29 cellular contexts compared by ENCODE assay signal in the genomic region with DNA sequence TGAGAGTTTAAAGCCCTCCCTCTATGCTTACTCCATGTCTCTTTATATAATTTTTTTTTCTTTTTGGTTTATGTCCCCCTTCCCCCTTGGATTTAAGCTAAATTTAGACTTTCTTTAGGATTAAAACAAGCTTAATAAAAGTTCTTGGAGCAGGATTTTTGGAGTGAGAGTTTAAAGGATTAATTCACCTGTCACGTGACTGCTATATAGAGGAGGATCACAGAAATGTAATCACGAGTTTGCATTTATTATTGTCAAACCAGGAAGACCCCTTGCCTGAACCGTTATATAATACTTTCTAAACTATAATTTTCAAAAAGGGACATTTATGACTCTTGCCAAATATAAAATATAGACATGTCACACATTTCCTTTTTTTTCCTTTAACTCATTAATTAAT.
"Had no signal": no experiment of that assay in that cellular context is flagged by ENCODE, and none has a peak within 500 bp of the region (broad histone marks: within the 10 kb centered on the region; RNA-seq: fewer than 3 reads in every experiment).

No MANE protein-coding gene starts in this region.

- H3K4me1 ChIP-seq: ascending aorta, breast epithelium, colonic mucosa had no signal

- ATAC-seq: activated CD4-positive, CD25-positive, alpha-beta regulatory T cell treated with anti-CD3 and anti-CD28 coated beads, Interleukin-2, amount 50 U/mL, for 24 hours; activated CD8-positive, alpha-beta T cell treated with anti-CD3 and anti-CD28 coated beads for 36 hours; activated naive CD4-positive, alpha-beta T cell treated with anti-CD3 and anti-CD28 coated beads, Interleukin-2, amount 50 U/mL, for 72 hours; activated T-cell treated with anti-CD3 and anti-CD28 coated beads, Interleukin-2, amount 50 U/mL, for 4 hours; activated T-helper 17 cell treated with anti-CD3 and anti-CD28 coated beads, Interleukin-2, amount 50 U/mL, for 72 hours; T-helper 17 cell had no signal

- FAIRE-seq: endothelial cell of umbilical vein, frontal cortex had no signal

- H3K27me3 ChIP-seq: ascending aorta, breast epithelium, colonic mucosa, esophagus squamous epithelium had no signal

- H3K4me3 ChIP-seq: ascending aorta, breast epithelium, cardiac muscle cell, colonic mucosa, esophagus squamous epithelium had no signal

- H3K27ac ChIP-seq: ascending aorta, breast epithelium, cardiac muscle cell, colonic mucosa, epithelial cell of prostate, esophagus squamous epithelium, WERI-Rb-1 had no signal

- DNase-seq: activated B cell treated with CpG ODN at 0.5 μM for 24 hours; activated CD4-positive, alpha-beta T cell treated with anti-CD3 and anti-CD28 coated beads for 48 hours; activated CD4-positive, alpha-beta T cell treated with anti-CD3 and anti-CD28 coated beads, Interleukin-2, amount 50 U/mL, for 1 hour; activated CD4-positive, alpha-beta T cell treated with anti-CD3 and anti-CD28 coated beads, Interleukin-2, amount 50 U/mL, for 48 hours; activated CD8-positive, alpha-beta memory T cell treated with anti-CD3 and anti-CD28 coated beads for 24 hours; activated CD8-positive, alpha-beta T cell treated with anti-CD3 and anti-CD28 coated beads for 36 hours; activated effector memory CD4-positive, alpha-beta T cell treated with Interleukin-2 at 50 U/mL for 16 hours; activated naive CD4-positive, alpha-beta T cell treated with anti-CD3 and anti-CD28 coated beads, Interleukin-2, amount 10 ng/mL, durations not matched to agents 7 days and 5 days; activated naive CD8-positive, alpha-beta T cell treated with anti-CD3 and anti-CD28 coated beads, Interleukin-2, amount 10 ng/mL, durations not matched to agents 7 days and 5 days; activated T-cell treated with anti-CD3 and anti-CD28 coated beads, Interleukin-2, amount 50 U/mL, for 4 hours; central memory CD4-positive, alpha-beta T cell; cerebellar nuclear complex; colonic mucosa; effector CD8-positive, alpha-beta T cell; esophagus squamous epithelium; head of caudate nucleus; T-helper 1 cell; T-helper 17 cell; T1000; WERI-Rb-1 had no signal

- H3K36me3 ChIP-seq: ascending aorta, breast epithelium, cardiac muscle cell, colonic mucosa, esophagus squamous epithelium, WERI-Rb-1 had no signal

- H3K9me3 ChIP-seq: ascending aorta, breast epithelium, colonic mucosa, esophagus squamous epithelium had no signal
